In genomic region chr11:73478737-73479347, GRCh38 we compare ENCODE assay signal across 8 cellular contexts.
DNase-seq lines count a peak whose midpoint lies in the region; ATAC-seq and TF ChIP-seq lines count a peak whose summit lies in the region.

No MANE protein-coding gene starts in this region.

- no peak overlapping the region for H2AFZ ChIP-seq in KMS-11 (ENCODE audit: low read depth)

- H3K4me3 Mint-ChIP-seq in WTC11 = no peak overlapping the region
- H3K4me3 Mint-ChIP-seq in activated T-cell treated with anti-CD3 and anti-CD28 coated beads, Interleukin-2, amount 50 U/mL, for 72 hours = no peak overlapping the region

- peaks cover 12% of the 10 kb centered on the region for H3K36me3 Mint-ChIP-seq in WTC11
- H3K36me3 Mint-ChIP-seq in activated T-cell treated with anti-CD3 and anti-CD28 coated beads, Interleukin-2, amount 50 U/mL, for 72 hours (ENCODE audit: insufficient read depth in 2 of 2) = peaks cover 0 to 5% of the 10 kb centered on the region in 2 donors

- no peak overlapping the region for H3K4me2 ChIP-seq in KMS-11

- H3K9ac ChIP-seq in KMS-11 = no peak overlapping the region

- no peak overlapping the region for H3K4me3 ChIP-seq in KMS-11 (IDR thresholded peaks at IDR 0.05; ENCODE audit: insufficient read depth, low read depth, low read length)

- no peaks in the 10 kb centered on the region for H3K36me3 ChIP-seq in KMS-11 (ENCODE audit: insufficient read depth)

- H4K20me1 ChIP-seq in KMS-11 (ENCODE audit: insufficient read depth) = no peaks in the 10 kb centered on the region

- no peaks in the 10 kb centered on the region for H3K27me3 Mint-ChIP-seq in WTC11 (ENCODE audit: low read depth)
- no peaks in the 10 kb centered on the region for H3K27me3 Mint-ChIP-seq in activated T-cell treated with anti-CD3 and anti-CD28 coated beads, Interleukin-2, amount 50 U/mL, for 72 hours (ENCODE audit: low read depth)

- DNase-seq in DMS53 (lab: John Stamatoyannopoulos, UW) = peak; percentile 77
- DNase-seq in WTC11 (ENCODE audit: low spot score) = peak; percentile 28
- peak; percentile 30 for DNase-seq in left kidney (ENCODE audit: low read depth, low spot score)
- DNase-seq in activated T-cell treated with anti-CD3 and anti-CD28 coated beads, Interleukin-2, amount 50 U/mL, for 72 hours = no peak

- no peak overlapping the region for H3K27ac Mint-ChIP-seq in WTC11
- no peak overlapping the region for H3K27ac Mint-ChIP-seq in activated T-cell treated with anti-CD3 and anti-CD28 coated beads, Interleukin-2, amount 50 U/mL, for 72 hours

- no peak overlapping the region for H3K27ac ChIP-seq in KMS-11

- H3K27me3 ChIP-seq in KMS-11 (ENCODE audit: insufficient read depth, low read depth) = no peaks in the 10 kb centered on the region

- ATAC-seq in WTC11 (peak; percentile 88), HG02763 (IDR thresholded peaks at IDR 0.05; ENCODE audit: unreplicated experiment) (no peak), HG03469 (IDR thresholded peaks at IDR 0.05; ENCODE audit: unreplicated experiment) (no peak), HG03354 (IDR thresholded peaks at IDR 0.05; ENCODE audit: poor library complexity, severe bottlenecking, unreplicated experiment) (no peak)
- no peak for ATAC-seq in activated T-cell treated with anti-CD3 and anti-CD28 coated beads, Interleukin-2, amount 50 U/mL, for 72 hours (replicated peaks in 1 of 2)

- peaks cover 19% of the 10 kb centered on the region for H3K9me3 Mint-ChIP-seq in WTC11
- peaks cover 3 to 8% of the 10 kb centered on the region in 2 donors for H3K9me3 Mint-ChIP-seq in activated T-cell treated with anti-CD3 and anti-CD28 coated beads, Interleukin-2, amount 50 U/mL, for 72 hours

- no peaks in the 10 kb centered on the region for H3K79me2 ChIP-seq in KMS-11 (ENCODE audit: insufficient read depth, low read depth)

- CTCF ChIA-PET in WTC11 (lab: Charles Lee) = interaction anchor here (0.6 to 3.4 kb wide), 48 partner anchors 9 to 453 kb away, joined by 3 to 40 read pairs (median 4); partner anchors contain the start of genes FAM168A and PLEKHB1

- POLR2A ChIA-PET in WTC11 (lab: Charles Lee) = no interaction called here

- H3K4me1 Mint-ChIP-seq in WTC11 = peaks cover 28% of the 10 kb centered on the region
- H3K4me1 Mint-ChIP-seq in activated T-cell treated with anti-CD3 and anti-CD28 coated beads, Interleukin-2, amount 50 U/mL, for 72 hours (ENCODE audit: low read depth) = no peaks in the 10 kb centered on the region

- H3K4me1 ChIP-seq in KMS-11 (ENCODE audit: low read depth, poor library complexity, severe bottlenecking) = no peaks in the 10 kb centered on the region

- peak; percentile 67 for TF ChIP-seq CTCF in KMS-11 (conservative IDR thresholded peaks at IDR 0.05; ENCODE audit: low read depth, low read length)
- peak; percentile 52 for TF ChIP-seq CTCF in WTC11 (IDR thresholded peaks at IDR 0.05)

TF ChIP-seq in WTC11, 78 proteins besides CTCF, POLR2A, EP300 and RAD21 (continues in another document):
- TF ChIP-seq ATF2 (CRISPR knock-in tag; IDR thresholded peaks at IDR 0.05; ENCODE audit: borderline replicate concordance, low read depth) (no peak), FOXP4 (CRISPR knock-in tag; IDR thresholded peaks at IDR 0.05) (no peak), ZNF425 (CRISPR knock-in tag; conservative IDR thresholded peaks at IDR 0.05) (no peak), TEAD4 (CRISPR knock-in tag; IDR thresholded peaks at IDR 0.05) (no peak), E2F4 (CRISPR knock-in tag; IDR thresholded peaks at IDR 0.05; ENCODE audit: borderline replicate concordance, low read depth) (no peak), ZNF512 (CRISPR knock-in tag; IDR thresholded peaks at IDR 0.05; ENCODE audit: borderline replicate concordance) (no peak), E2F1 (CRISPR knock-in tag; IDR thresholded peaks at IDR 0.05) (no peak), JAZF1 (CRISPR knock-in tag; IDR thresholded peaks at IDR 0.05) (no peak)

Comparison
In these comparisons a context has a peak if more than half of its experiments do, and no peak if none do; other contexts are left out.
1. DNase-seq: peak in DMS53 (single experiment), WTC11 (single experiment) and left kidney (single experiment); none in activated T-cell treated with anti-CD3 and anti-CD28 coated beads, Interleukin-2, amount 50 U/mL, for 72 hours (0 of 2).